Comparison of ENCODE assay signal across 8 cellular contexts in genomic region chr4:119212964-119213606, GRCh38. TPM values are rescaled to one million over a fixed set of nuclear protein-coding genes. Genes with fewer than 3 reads are reported as not detected.
DNase-seq lines count a peak whose midpoint lies in the region; ATAC-seq and TF ChIP-seq lines count a peak whose summit lies in the region.

No MANE protein-coding gene starts in this region.

- peaks cover 42% of the 10 kb centered on the region for H3K4me1 Mint-ChIP-seq in endodermal cell

- H3K14ac ChIP-seq in mesenchymal stem cell (ENCODE audit: low read length in 2 of 2), result peak overlapping the region in 1 of 2 experiments; percentile 53

- H3K36me3 Mint-ChIP-seq in endodermal cell (ENCODE audit: low read depth), result peaks cover 17% of the 10 kb centered on the region

- ATAC-seq in GM19328 (IDR thresholded peaks at IDR 0.05; ENCODE audit: unreplicated experiment) (peak; percentile 48), HG03457 (IDR thresholded peaks at IDR 0.05; ENCODE audit: unreplicated experiment) (peak; percentile 51)

- H3K36me3 ChIP-seq in BLaER1 treated with 17β-estradiol and CSF1 and Interleukin-3, amounts not matched to agents 10 nM and 100 nM, result peaks cover 0 to 15% (median 11%) of the 10 kb centered on the region in 11 experiments; a peak in 14 of 22 replicates
- H3K36me3 ChIP-seq in endodermal cell (ENCODE audit: control insufficient read depth, insufficient read depth, low read length) (peaks cover 24% of the 10 kb centered on the region), mesenchymal stem cell (ENCODE audit: control insufficient read depth in 1 of 2, insufficient read depth in 2 of 2, low read depth in 1 of 2, low read length in 2 of 2) (peaks cover 0 to 32% of the 10 kb centered on the region in 2 experiments)

- H3K27me3 Mint-ChIP-seq in endodermal cell (ENCODE audit: insufficient read depth), result no peaks in the 10 kb centered on the region

- H3K4me2 ChIP-seq in BLaER1 treated with 17β-estradiol and CSF1 and Interleukin-3, amounts not matched to agents 10 nM and 100 nM, result peak overlapping the region; percentile 67 to 92 (median 86)
- H3K4me2 ChIP-seq in mesenchymal stem cell (ENCODE audit: low read length, poor library complexity, severe bottlenecking), result peak overlapping the region; percentile 79

- peak overlapping the region; percentile 74 to 82 (median 78) for H3K4me3 ChIP-seq in BLaER1 treated with 17β-estradiol and CSF1 and Interleukin-3, amounts not matched to agents 10 nM and 100 nM
- peak overlapping the region; percentile 90 for H3K4me3 ChIP-seq in endodermal cell (ENCODE audit: low read length)
- peak overlapping the region; percentile 77 to 87 for H3K4me3 ChIP-seq in mesenchymal stem cell (ENCODE audit: insufficient read depth in 1 of 2, low read depth in 1 of 2, low read length in 2 of 2)

- H3K79me1 ChIP-seq in mesenchymal stem cell (replicated peaks; ENCODE audit: low read length, poor library complexity, severe bottlenecking), result peaks cover 10% of the 10 kb centered on the region

- peak overlapping the region; percentile 69 to 70 for H3K18ac ChIP-seq in mesenchymal stem cell (ENCODE audit: low read depth in 1 of 2, low read length in 2 of 2)

- H4K8ac ChIP-seq in mesenchymal stem cell (ENCODE audit: low read length), result no peak overlapping the region

- peak overlapping the region in 1 of 2 experiments; percentile 79 for H3K4ac ChIP-seq in mesenchymal stem cell (ENCODE audit: low read depth in 1 of 2, low read length in 2 of 2)

- 0% methylated on average over 5 to 24 of the region's 24 CpGs for WGBS in endodermal cell (ENCODE audit: insufficient coverage in 1 of 2, insufficient read length in 1 of 2), 2 experiments
- under 1% methylated on average over 24 of the region's 24 CpGs for WGBS in mesenchymal stem cell

- peak overlapping the region; percentile 72 to 85 (median 79) for H3K27ac ChIP-seq in BLaER1 treated with 17β-estradiol and CSF1 and Interleukin-3, amounts not matched to agents 10 nM and 100 nM
- peak overlapping the region; percentile 66 for H3K27ac ChIP-seq in endodermal cell (ENCODE audit: low read depth, low read length)
- peak overlapping the region; percentile 92 for H3K27ac ChIP-seq in mesenchymal stem cell (ENCODE audit: low read length, poor library complexity, severe bottlenecking)

- peak overlapping the region; percentile 7 for H4K91ac ChIP-seq in mesenchymal stem cell (ENCODE audit: low read length)

- H3K27ac Mint-ChIP-seq in endodermal cell, result peak overlapping the region; percentile 100

- H2AFZ ChIP-seq in mesenchymal stem cell (ENCODE audit: low read depth, low read length), result peak overlapping the region; percentile 96

- no peaks in the 10 kb centered on the region for H3K9me3 ChIP-seq in BLaER1 treated with 17β-estradiol and CSF1 and Interleukin-3, amounts not matched to agents 10 nM and 100 nM (replicated peaks in 1 of 11)
- no peaks in the 10 kb centered on the region for H3K9me3 ChIP-seq in endodermal cell (ENCODE audit: control insufficient read depth, low read length)
- no peaks in the 10 kb centered on the region for H3K9me3 ChIP-seq in mesenchymal stem cell (ENCODE audit: control insufficient read depth, low read length)

- H2AK5ac ChIP-seq in mesenchymal stem cell (ENCODE audit: low read length, severe bottlenecking), result no peak overlapping the region

- H2BK120ac ChIP-seq in mesenchymal stem cell (ENCODE audit: low read depth, low read length), result no peak overlapping the region

- H4K20me1 ChIP-seq in BLaER1 treated with 17β-estradiol and CSF1 and Interleukin-3, amounts not matched to agents 10 nM and 100 nM, result no peaks in the 10 kb centered on the region; a peak in 2 of 22 replicates

- no peak overlapping the region for H2BK12ac ChIP-seq in mesenchymal stem cell (ENCODE audit: low read length in 2 of 2)

- no peaks in the 10 kb centered on the region for H3K9me3 Mint-ChIP-seq in endodermal cell

- H2BK5ac ChIP-seq in mesenchymal stem cell (ENCODE audit: low read depth, low read length, poor library complexity, severe bottlenecking), result peak overlapping the region; percentile 85

- peak overlapping the region; percentile 75 to 88 (median 84) for H3K9ac ChIP-seq in BLaER1 treated with 17β-estradiol and CSF1 and Interleukin-3, amounts not matched to agents 10 nM and 100 nM
- H3K9ac ChIP-seq in endodermal cell (ENCODE audit: extremely low read depth, low read length, poor library complexity, severe bottlenecking) (peak overlapping the region; percentile 98), mesenchymal stem cell (ENCODE audit: low read length) (peak overlapping the region; percentile 99)

- H3K27me3 ChIP-seq in BLaER1 treated with 17β-estradiol and CSF1 and Interleukin-3, amounts not matched to agents 10 nM and 100 nM, result no peaks in the 10 kb centered on the region
- H3K27me3 ChIP-seq in endodermal cell (ENCODE audit: control insufficient read depth, insufficient read depth, low read length, poor library complexity, severe bottlenecking), result no peaks in the 10 kb centered on the region
- H3K27me3 ChIP-seq in mesenchymal stem cell (ENCODE audit: control insufficient read depth in 1 of 2, insufficient read depth in 1 of 2, low read length in 2 of 2), result no peaks in the 10 kb centered on the region

- DNase-seq in NCI-H82 (lab: John Stamatoyannopoulos, UW), result peak; percentile 85
- DNase-seq in activated CD8-positive, alpha-beta memory T cell treated with anti-CD3 and anti-CD28 coated beads for 48 hours (ENCODE audit: low read depth in 2 of 3, low spot score in 2 of 3), result peak in 2 of 3 experiments; percentile 34 to 46
- peak; percentile 96 for DNase-seq in endodermal cell
- DNase-seq in mesenchymal stem cell, result peak; percentile 97
- peak; percentile 24 for DNase-seq in stimulated activated CD8-positive, alpha-beta memory T cell treated with anti-CD3 and anti-CD28 coated beads, Interleukin-15, amount 100 ng/mL, for 24 hours (ENCODE audit: low read depth)

- H2BK15ac ChIP-seq in mesenchymal stem cell (ENCODE audit: low read depth, poor library complexity, severe bottlenecking), result no peak overlapping the region

- peak overlapping the region in 1 of 2 experiments; percentile 46 for H3K23ac ChIP-seq in mesenchymal stem cell (ENCODE audit: low read length in 2 of 2)

- H3K4me1 ChIP-seq in BLaER1 treated with 17β-estradiol and CSF1 and Interleukin-3, amounts not matched to agents 10 nM and 100 nM, result peaks cover 19 to 49% (median 34%) of the 10 kb centered on the region in 10 experiments
- peaks cover 3% of the 10 kb centered on the region for H3K4me1 ChIP-seq in endodermal cell (ENCODE audit: control insufficient read depth, insufficient read depth, low read length)
- H3K4me1 ChIP-seq in mesenchymal stem cell (ENCODE audit: control insufficient read depth, insufficient read depth, low read depth, low read length), result no peaks in the 10 kb centered on the region

- peak; percentile 59 for TF ChIP-seq CTCF in endodermal cell (conservative IDR thresholded peaks at IDR 0.05)

- H3K4me3 Mint-ChIP-seq in endodermal cell, result peak overlapping the region; percentile 91

RNA-seq across cellular contexts. Expression of gene USP53, which starts 0.6 kb away (rescaled TPM):
- total RNA-seq in endodermal cell, result 10 to 100 TPM; 32.6 to 60.8 TPM
- polyA plus RNA-seq in endodermal cell (2013, experiment 1 of 2), result 10.2 TPM
- 10.1 TPM for polyA plus RNA-seq in endodermal cell (2013, experiment 2 of 2)
- 17.7 TPM for polyA plus RNA-seq in mesenchymal stem cell (2013, experiment 1 of 2)
- 17.4 TPM for polyA plus RNA-seq in mesenchymal stem cell (2013, experiment 2 of 2)

Comparison
In these comparisons a context has a peak if more than half of its experiments do, and no peak if none do; other contexts are left out.
1. Peak in every context shown above with its lines: DNase-seq, ATAC-seq, H3K4me3 ChIP-seq and H3K27ac ChIP-seq.
2. DNase-seq: peak in every context shown above with its lines; median percentile 97 in mesenchymal stem cell; 96 in endodermal cell; 85 in NCI-H82; 40 in activated CD8-positive, alpha-beta memory T cell treated with anti-CD3 and anti-CD28 coated beads for 48 hours; 24 in stimulated activated CD8-positive, alpha-beta memory T cell treated with anti-CD3 and anti-CD28 coated beads, Interleukin-15, amount 100 ng/mL, for 24 hours.